In the genomic region with DNA sequence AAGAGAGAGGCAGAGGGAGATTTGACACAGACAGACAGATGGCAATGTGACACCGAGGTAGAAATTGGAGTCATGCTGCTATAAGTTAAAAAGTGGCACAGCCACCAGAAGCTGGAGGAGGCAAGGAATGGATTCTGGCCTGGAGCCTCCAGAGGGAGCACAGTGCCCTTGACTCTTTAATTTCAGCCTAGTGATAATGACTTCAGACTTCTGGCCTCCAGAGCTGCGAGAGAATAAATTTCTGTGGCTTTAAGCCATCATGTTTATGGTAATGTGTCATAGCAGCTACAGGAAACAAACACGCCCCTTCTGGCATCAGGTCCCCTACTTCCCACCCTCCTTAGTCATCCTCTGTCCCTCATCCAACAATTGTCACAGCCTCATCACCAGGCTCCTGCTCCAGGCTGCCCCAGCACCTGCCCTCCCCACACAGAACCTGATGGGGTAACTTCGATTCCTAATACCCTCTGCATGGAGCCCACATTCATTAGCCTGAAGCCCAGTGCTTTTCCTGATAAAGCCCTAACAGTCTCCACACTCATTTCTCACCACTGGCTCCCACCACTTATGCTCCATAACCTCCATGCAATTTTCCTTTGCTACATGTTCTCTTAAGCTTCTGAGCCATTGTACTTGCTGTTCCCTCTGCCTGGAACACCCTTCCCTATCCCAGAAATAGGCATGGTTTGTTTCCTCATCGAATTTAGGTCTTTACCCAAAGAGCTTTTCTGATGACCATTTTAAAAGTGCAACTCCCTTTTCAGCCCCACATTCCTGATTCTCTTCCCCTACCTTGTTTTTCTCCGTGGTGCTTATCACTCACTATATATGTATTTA, we compare ENCODE assay signal across 8 cellular contexts.
DNase-seq lines count a peak whose midpoint lies in the region; FAIRE-seq and TF ChIP-seq lines count a peak whose summit lies in the region.

No MANE protein-coding gene starts in this region.

- no peak overlapping the region for H2AK5ac ChIP-seq in mesendoderm (ENCODE audit: low read length)

- in situ Hi-C loops in transverse colon (cut with MboI; ENCODE audit: low pct_ligation_motif_present in 1 of 4, low pct_unique_long_range_greater_than_20kb in 1 of 4, low sequenced_read_pairs in 3 of 4), result no loop called here

- H3K27me3 Mint-ChIP-seq in CD4-positive, alpha-beta memory T cell, result peaks cover 3 to 7% of the 10 kb centered on the region in 2 donors

- no peak overlapping the region for H3K4ac ChIP-seq in mesendoderm (ENCODE audit: low read depth, low read length)

- no peaks in the 10 kb centered on the region for H3K79me1 ChIP-seq in mesendoderm (ENCODE audit: low read length)

- intact Hi-C loops in transverse colon (cut with DNase I; ENCODE audit: low total_unique reads), result no loop called here
- intact Hi-C loops in CD4-positive, alpha-beta memory T cell (cut with micrococcal nuclease), result no loop called here

- H3K36me3 Mint-ChIP-seq in CD4-positive, alpha-beta memory T cell, result no peaks in the 10 kb centered on the region

- H3K27ac ChIP-seq in MM.1S (ENCODE audit: low read length) (peak overlapping the region; percentile 62; the same call in 1 of the 2 replicates), mesendoderm (ENCODE audit: low read depth, low read length) (no peak overlapping the region), transverse colon (peak overlapping the region in 2 of 4 donors; percentile 34 to 51), coronary artery (no peak overlapping the region)
- H3K27ac ChIP-seq in CD4-positive, alpha-beta memory T cell (ENCODE audit: low read depth, low read length), result no peak overlapping the region

- H4K20me1 ChIP-seq in MM.1S (ENCODE audit: insufficient read depth, low read length), result no peaks in the 10 kb centered on the region

- POLR2A ChIA-PET in CD4-positive, alpha-beta memory T cell (lab: Charles Lee; ENCODE audit: partially characterized antibody), result no interaction called here

- TF ChIP-seq CTCF in MM.1S (IDR thresholded peaks at IDR 0.05; ENCODE audit: low read length) (peak; percentile 25), bronchial epithelial cell (IDR thresholded peaks at IDR 0.05; ENCODE audit: insufficient read depth, low read length, severe bottlenecking) (peak; percentile 42), transverse colon (IDR thresholded peaks at IDR 0.05) (peak in 1 of 5 experiments; percentile 8), coronary artery (IDR thresholded peaks at IDR 0.05) (no peak)

- H3K9ac ChIP-seq in MM.1S (ENCODE audit: low read length), result no peak overlapping the region
- no peak overlapping the region for H3K9ac ChIP-seq in mesendoderm (ENCODE audit: low read length)

- H3K27me3 ChIP-seq in MM.1S (replicated peaks; ENCODE audit: insufficient read depth, low read length), result no peaks in the 10 kb centered on the region
- H3K27me3 ChIP-seq in bronchial epithelial cell (ENCODE audit: control insufficient read depth, insufficient read depth, low read length), result no peaks in the 10 kb centered on the region
- no peaks in the 10 kb centered on the region for H3K27me3 ChIP-seq in mesendoderm (ENCODE audit: insufficient read depth, low read length, poor library complexity)
- H3K27me3 ChIP-seq in transverse colon, result no peaks in the 10 kb centered on the region
- no peaks in the 10 kb centered on the region for H3K27me3 ChIP-seq in CD4-positive, alpha-beta memory T cell (ENCODE audit: insufficient read depth, low read length)

- H3K79me2 ChIP-seq in MM.1S (ENCODE audit: low read length) (no peaks in the 10 kb centered on the region), mesendoderm (ENCODE audit: control insufficient read depth, insufficient read depth, low read length) (no peaks in the 10 kb centered on the region)

- TF ChIP-seq EP300 in transverse colon (IDR thresholded peaks at IDR 0.05; ENCODE audit: low read depth), result no peak

- no peak overlapping the region for H2BK5ac ChIP-seq in mesendoderm (ENCODE audit: low read length)

- H3K9me2 ChIP-seq in MM.1S (replicated peaks; ENCODE audit: insufficient read depth, low read length), result no peaks in the 10 kb centered on the region

- H3K27ac Mint-ChIP-seq in CD4-positive, alpha-beta memory T cell, result peak overlapping the region in 2 of 7 donors; percentile 9 to 15

- DNase-seq in EL (peak; percentile 89), MM.1S (peak; percentile 27), bronchial epithelial cell (ENCODE audit: low read depth) (peak; percentile 82), mesendoderm (peak; percentile 60), transverse colon (no peak), coronary artery (ENCODE audit: low spot score) (no peak), amygdala (lab: John Stamatoyannopoulos, UW) (no peak)
- DNase-seq in CD4-positive, alpha-beta memory T cell, result no peak

- peaks cover 25% of the 10 kb centered on the region for H3F3A ChIP-seq in MM.1S (ENCODE audit: insufficient read depth, low read length)

- FAIRE-seq in bronchial epithelial cell (lab: Jason Lieb, UNC), result no peak

- H3K36me3 ChIP-seq in MM.1S (replicated peaks; ENCODE audit: insufficient read depth, low read length), result no peaks in the 10 kb centered on the region
- H3K36me3 ChIP-seq in bronchial epithelial cell (ENCODE audit: control insufficient read depth, insufficient read depth, low read length), result no peaks in the 10 kb centered on the region
- no peaks in the 10 kb centered on the region for H3K36me3 ChIP-seq in mesendoderm (ENCODE audit: control insufficient read depth, insufficient read depth, low read length)
- H3K36me3 ChIP-seq in transverse colon, result no peaks in the 10 kb centered on the region
- H3K36me3 ChIP-seq in CD4-positive, alpha-beta memory T cell (ENCODE audit: insufficient read depth, low read length), result no peaks in the 10 kb centered on the region

- H2BK120ac ChIP-seq in mesendoderm (ENCODE audit: low read depth, low read length), result no peak overlapping the region

- H2AFZ ChIP-seq in MM.1S (ENCODE audit: low read length), result no peak overlapping the region

- peaks cover 9 to 27% (median 18%) of the 10 kb centered on the region in 4 donors for H3K4me1 Mint-ChIP-seq in CD4-positive, alpha-beta memory T cell

- H3K9me3 ChIP-seq in MM.1S (replicated peaks; ENCODE audit: insufficient read depth, low read length) (no peaks in the 10 kb centered on the region), transverse colon (no peaks in the 10 kb centered on the region)
- no peaks in the 10 kb centered on the region for H3K9me3 ChIP-seq in CD4-positive, alpha-beta memory T cell (ENCODE audit: control insufficient read depth in 1 of 2, low read length in 2 of 2)

- no peak overlapping the region for H3K4me3 ChIP-seq in MM.1S (ENCODE audit: low read length)
- no peak overlapping the region for H3K4me3 ChIP-seq in bronchial epithelial cell (ENCODE audit: low read depth, low read length)
- no peak overlapping the region for H3K4me3 ChIP-seq in mesendoderm (ENCODE audit: low read length)
- H3K4me3 ChIP-seq in transverse colon, result no peak overlapping the region
- H3K4me3 ChIP-seq in CD4-positive, alpha-beta memory T cell (ENCODE audit: low read length in 2 of 2), result no peak overlapping the region
- no peak overlapping the region for H3K4me3 ChIP-seq in coronary artery

- H3K4me1 ChIP-seq in MM.1S (ENCODE audit: low read length), result peaks cover 52% of the 10 kb centered on the region
- H3K4me1 ChIP-seq in mesendoderm (ENCODE audit: control insufficient read depth, low read depth, low read length), result no peaks in the 10 kb centered on the region
- no peaks in the 10 kb centered on the region for H3K4me1 ChIP-seq in transverse colon
- peaks cover 17% of the 10 kb centered on the region for H3K4me1 ChIP-seq in CD4-positive, alpha-beta memory T cell (ENCODE audit: insufficient read depth, low read length)

- H3K9me3 Mint-ChIP-seq in CD4-positive, alpha-beta memory T cell, result no peaks in the 10 kb centered on the region

- no peak overlapping the region for H3K18ac ChIP-seq in mesendoderm (ENCODE audit: low read length)

- no peak overlapping the region for H4K8ac ChIP-seq in mesendoderm (ENCODE audit: low read depth, low read length)

- no peak overlapping the region for H4K5ac ChIP-seq in mesendoderm (ENCODE audit: low read length)

- H3K56ac ChIP-seq in mesendoderm (ENCODE audit: low read length), result no peak overlapping the region

- no peak overlapping the region for H2BK15ac ChIP-seq in mesendoderm (replicated peaks; ENCODE audit: low read depth)

- no peak overlapping the region for H3K4me3 Mint-ChIP-seq in CD4-positive, alpha-beta memory T cell

- no peak overlapping the region for H3K23ac ChIP-seq in mesendoderm (ENCODE audit: low read length)

- CTCF ChIA-PET in CD4-positive, alpha-beta memory T cell (lab: Charles Lee; ENCODE audit: partially characterized antibody), result interaction anchor here (0.6 kb wide), 1 partner anchor 90 kb away, joined by 3 read pairs; no protein-coding TSS in a partner anchor

- no peak for TF ChIP-seq POLR2A in transverse colon (IDR thresholded peaks at IDR 0.05)

- WGBS in mesendoderm (ENCODE audit: extremely low coverage, insufficient coverage, low lambda C conversion rate), result no CpG with 5 or more reads among the region's 6 CpGs
- WGBS in transverse colon (ENCODE audit: low coverage in 1 of 2), 2 donors, result 46 to 52% methylated on average over 4 to 6 of the region's 6 CpGs

- peak overlapping the region; percentile 38 for H3K4me2 ChIP-seq in MM.1S (ENCODE audit: low read depth, low read length)
- no peak overlapping the region for H3K4me2 ChIP-seq in mesendoderm (ENCODE audit: low read length)

Comparison
In these comparisons a context has a peak if more than half of its experiments do, and no peak if none do; other contexts are left out.
1. DNase-seq: peak in EL (single experiment), MM.1S (single experiment), bronchial epithelial cell (single experiment) and mesendoderm (single experiment); none in transverse colon (single experiment), CD4-positive, alpha-beta memory T cell (0 of 5), coronary artery (single experiment) and amygdala (0 of 56).